35 cellular contexts compared by ENCODE assay signal in the genomic region with DNA sequence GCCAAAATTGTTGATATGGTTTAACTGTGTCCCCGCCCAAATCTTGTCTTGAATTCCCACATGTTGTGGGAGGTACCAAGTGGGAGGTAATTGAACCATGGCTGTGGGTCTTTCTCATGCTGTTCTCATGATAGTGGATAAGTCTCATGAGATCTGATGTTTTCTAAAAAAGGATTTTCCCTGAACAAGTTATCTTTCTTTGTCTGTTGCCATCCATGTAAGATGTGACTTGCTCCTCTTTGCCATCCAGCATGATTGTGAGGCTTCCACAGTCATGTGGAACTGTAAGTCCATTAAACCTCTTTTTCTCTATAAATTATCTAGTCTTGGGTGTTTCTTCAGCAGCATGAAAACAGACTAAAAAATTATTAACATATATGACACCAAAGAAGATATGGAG.
"Had no signal": no experiment of that assay in that cellular context is flagged by ENCODE, and none has a peak within 500 bp of the region (broad histone marks: within the 10 kb centered on the region; RNA-seq: fewer than 3 reads in every experiment).

No MANE protein-coding gene starts in this region.

- H3K9me3 ChIP-seq: MG63 had no signal

- H3K27me3 ChIP-seq: MG63 had no signal

- DNase-seq: Karpas-422, Kasumi-1, MG63, MM.1S, MV-4-11, NCI-H1048, NCI-H1092, NCI-H1105, NCI-H1105 treated with DMSO at 0.1 percent for 48 hours, NCI-H1417, NCI-H1417 treated with DMSO at 0.1 percent for 48 hours, NCI-H1436, NCI-H1436 treated with DMSO at 0.1 percent for 48 hours, NCI-H146, NCI-H1694, NCI-H1694 treated with DMSO at 0.1 percent for 48 hours, NCI-H187, NCI-H187 treated with DMSO at 0.1 percent for 48 hours, NCI-H1930, NCI-H2029, NCI-H2029 treated with DMSO at 0.1 percent for 48 hours, NCI-H2081, NCI-H2081 treated with DMSO at 0.1 percent for 48 hours, NCI-H2107, NCI-H2171, NCI-H2171 treated with DMSO at 0.1 percent for 48 hours, NCI-H2227 treated with DMSO at 0.1 percent for 48 hours, NCI-H226, NCI-H345, NCI-H446, NCI-H446 treated with DMSO at 0.1 percent for 48 hours, NCI-H510A, NCI-H510A treated with DMSO at 0.1 percent for 48 hours, NCI-H524, NCI-H524 treated with DMSO at 0.1 percent for 48 hours had no signal

- H3K36me3 ChIP-seq: MG63 had no signal

- H3K4me3 ChIP-seq: MG63 had no signal
